Comparison of ENCODE assay signal across 8 cellular contexts in genomic region chr5:93717162-93717561, GRCh38. TPM values are rescaled to one million over a fixed set of nuclear protein-coding genes. Genes with fewer than 3 reads are reported as not detected.
DNase-seq lines count a peak whose midpoint lies in the region; ATAC-seq and TF ChIP-seq lines count a peak whose summit lies in the region.

No MANE protein-coding gene starts in this region.

- DNase-seq in NCI-H1694 (lab: John Stamatoyannopoulos, UW), result peak; percentile 1
- DNase-seq in NCI-H1694 treated with DMSO at 0.1 percent for 48 hours (lab: John Stamatoyannopoulos, UW), result no peak
- DNase-seq in OCI-M1 (lab: John Stamatoyannopoulos, UW), result peak; percentile 16
- DNase-seq in fibroblast of pulmonary artery (ENCODE audit: low read depth), result peak; percentile 72
- DNase-seq in sciatic nerve (ENCODE audit: low spot score), result no peak
- DNase-seq in GM19240 (ENCODE audit: insufficient read length, low spot score), result no peak
- DNase-seq in activated gamma-delta T cell (lab: John Stamatoyannopoulos, UW), result no peak

- ATAC-seq in sciatic nerve, result peak; percentile 44
- ATAC-seq in GM21515 (IDR thresholded peaks at IDR 0.05; ENCODE audit: unreplicated experiment), result no peak

- intact Hi-C loops in sciatic nerve (cut with DNase I), result no loop called here

- TF ChIP-seq CTCF in fibroblast of pulmonary artery (IDR thresholded peaks at IDR 0.05; ENCODE audit: low read length, missing control alignments), result no peak

- H3K4me3 ChIP-seq in fibroblast of pulmonary artery (replicated peaks; ENCODE audit: low read depth, low read length), result no peak overlapping the region

RNA-seq across cellular contexts. Expression of gene POU5F2, which starts 24.2 kb away (rescaled TPM):
- 3.7 TPM for total RNA-seq in sciatic nerve

Comparison
In these comparisons a context has a peak if more than half of its experiments do, and no peak if none do; other contexts are left out.
1. DNase-seq: peak in NCI-H1694 (single experiment), OCI-M1 (single experiment) and fibroblast of pulmonary artery (single experiment); none in NCI-H1694 treated with DMSO at 0.1 percent for 48 hours (single experiment), sciatic nerve (single experiment), GM19240 (single experiment) and activated gamma-delta T cell (single experiment).